Comparison of ENCODE assay signal across 9 cellular contexts in genomic region chr1:51878616-51879336, GRCh38. TPM values are rescaled to one million over a fixed set of nuclear protein-coding genes. Genes with fewer than 3 reads are reported as not detected.
DNase-seq lines count a peak whose midpoint lies in the region; ATAC-seq and TF ChIP-seq lines count a peak whose summit lies in the region.
"Had no signal": no experiment of that assay in that cellular context is flagged by ENCODE, and none has a peak within 500 bp of the region (broad histone marks: within the 10 kb centered on the region; RNA-seq: fewer than 3 reads in every experiment).

NRDC (minus strand) TSS chr1:51878727; CDS start chr1:51878615, 112 bp downstream.

- CTCF ChIA-PET in activated B cell treated with CpG ODN at 0.5 μM for 24 hours (lab: Charles Lee): interaction anchor here (1.2 kb wide), 1 partner anchor 18 kb away, joined by 10 read pairs; no protein-coding TSS in a partner anchor

- H3K36me3 Mint-ChIP-seq in activated B cell treated with CpG ODN at 0.5 μM for 24 hours (ENCODE audit: low read depth) (peaks cover 8% of the 10 kb centered on the region), immature natural killer cell (peaks cover 0 to 4% (median 0%) of the 10 kb centered on the region in 3 donors)

- H3K9me3 Mint-ChIP-seq in activated B cell treated with CpG ODN at 0.5 μM for 24 hours: no peaks in the 10 kb centered on the region
- H3K9me3 Mint-ChIP-seq in immature natural killer cell: no peaks in the 10 kb centered on the region
- H3K9me3 Mint-ChIP-seq: activated naive CD4-positive, alpha-beta T cell treated with anti-CD3 and anti-CD28 coated beads, Interleukin-2, amount 50 U/mL, for 24 hours had no signal

- DNase-seq in AG09319 (ENCODE audit: extremely low read depth, low read depth) (peak; percentile 100), NCI-H345 (lab: John Stamatoyannopoulos, UW) (peak; percentile 100), activated B cell treated with CpG ODN at 0.5 μM for 24 hours (peak; percentile 93), immature natural killer cell (peak; percentile 99 to 100 (median 100)), smooth muscle cell of the brain vasculature (ENCODE audit: low read depth, low spot score) (peak; percentile 100)
- peak; percentile 100 for DNase-seq in central memory CD4-positive, alpha-beta T cell

- ATAC-seq in GM19025 (IDR thresholded peaks at IDR 0.05; ENCODE audit: low read depth, unreplicated experiment) (peak; percentile 94), HG03280 (IDR thresholded peaks at IDR 0.05; ENCODE audit: unreplicated experiment) (peak; percentile 96), activated B cell treated with CpG ODN at 0.5 μM for 24 hours (ENCODE audit: low read depth) (peak; percentile 90)

- H3K27ac Mint-ChIP-seq in activated B cell treated with CpG ODN at 0.5 μM for 24 hours: no peak within 1 kb of the TSS
- no peak within 1 kb of the TSS for H3K27ac Mint-ChIP-seq in immature natural killer cell

- TF ChIP-seq CTCF in AG09319 (IDR thresholded peaks at IDR 0.05; ENCODE audit: low read depth, low read length) (no peak), activated B cell treated with CpG ODN at 0.5 μM for 24 hours (IDR thresholded peaks at IDR 0.05) (no peak)

- H3K4me1 Mint-ChIP-seq in activated B cell treated with CpG ODN at 0.5 μM for 24 hours: peaks cover 29% of the 10 kb centered on the region
- H3K4me1 Mint-ChIP-seq in immature natural killer cell: peaks cover 0 to 22% of the 10 kb centered on the region in 2 donors

- intact Hi-C loops in activated B cell treated with CpG ODN at 0.5 μM for 24 hours (cut with micrococcal nuclease): loop anchor here (1.0 to 10.0 kb wide), 11 partner anchors 15 to 1959 kb away; partner anchors contain the start of genes BTF3L4, EPS15, FAF1 and NDC1

- H3K4me3 Mint-ChIP-seq in activated B cell treated with CpG ODN at 0.5 μM for 24 hours: no peak within 1 kb of the TSS
- H3K4me3 Mint-ChIP-seq in immature natural killer cell: no peak within 1 kb of the TSS
- H3K4me3 Mint-ChIP-seq: activated naive CD4-positive, alpha-beta T cell treated with anti-CD3 and anti-CD28 coated beads, Interleukin-2, amount 50 U/mL, for 24 hours had no signal

- POLR2A ChIA-PET in activated B cell treated with CpG ODN at 0.5 μM for 24 hours (lab: Charles Lee): interaction anchor here (0.6 to 3.1 kb wide), 8 partner anchors 9 to 909 kb away, joined by 3 to 24 read pairs (median 3); partner anchors contain the start of genes BTF3L4, CDKN2C and KTI12

- no peaks in the 10 kb centered on the region for H3K27me3 Mint-ChIP-seq in activated B cell treated with CpG ODN at 0.5 μM for 24 hours
- H3K27me3 Mint-ChIP-seq in immature natural killer cell (ENCODE audit: low read depth in 3 of 3): peaks cover 0 to 14% (median 10%) of the 10 kb centered on the region in 3 donors

RNA-seq across cellular contexts. Expression of gene NRDC, which starts in this region (rescaled TPM):
- total RNA-seq in activated B cell treated with CpG ODN at 0.5 μM for 24 hours: 157 and 162 TPM in 2 replicates
- polyA plus RNA-seq in immature natural killer cell: 100 to 1,000 TPM in 1 of 3 donors, 10 to 100 TPM in 2; 66.2 to 101 (median 82.2) TPM

Comparison
In these comparisons a context has a peak if more than half of its experiments do, and no peak if none do; other contexts are left out.
1. Peak in every context shown above with its lines: DNase-seq and ATAC-seq.